Comparison of ENCODE assay signal across 1 cellular context in the genomic region with DNA sequence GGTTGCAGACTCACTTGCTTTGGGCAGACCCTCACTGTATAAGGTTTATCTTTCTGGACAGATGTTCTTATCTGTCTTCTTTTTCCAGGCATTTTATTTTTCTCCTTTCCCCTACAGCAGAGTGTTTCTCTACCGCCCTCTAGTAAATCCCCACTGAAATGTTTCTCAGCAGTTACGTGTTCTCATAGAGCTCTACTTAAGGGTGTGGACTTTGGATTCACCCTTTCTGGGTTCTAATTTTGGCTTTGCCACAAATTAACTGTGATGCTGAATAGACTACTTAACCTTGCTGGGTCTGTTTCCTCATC.
TF ChIP-seq lines count a peak whose summit lies in the region.

No MANE protein-coding gene starts in this region.

TF ChIP-seq in HepG2, 621 proteins besides CTCF, POLR2A, EP300 and RAD21 (continues in another document):
- TF ChIP-seq ZNF776 (CRISPR knock-in tag; IDR thresholded peaks at IDR 0.05) (no peak), ZNF619 (CRISPR knock-in tag; IDR thresholded peaks at IDR 0.05) (no peak), SMC3 (IDR thresholded peaks at IDR 0.05; ENCODE audit: low read length) (peak; percentile 44; the same call in 1 of the 2 replicates), CREM (IDR thresholded peaks at IDR 0.05) (0 out of 2 replicates have a peak, but pooled peaks have one; percentile 18), CREM (CRISPR knock-in tag; IDR thresholded peaks at IDR 0.05) (no peak), TRIM24 (CRISPR knock-in tag; IDR thresholded peaks at IDR 0.05) (no peak), ZFAT (CRISPR knock-in tag; conservative IDR thresholded peaks at IDR 0.05) (no peak), STAG1 (CRISPR knock-in tag; IDR thresholded peaks at IDR 0.05) (peak; percentile 72), TBX3 (IDR thresholded peaks at IDR 0.05; ENCODE audit: borderline replicate concordance) (no peak), SMYD3 (CRISPR knock-in tag; IDR thresholded peaks at IDR 0.05) (no peak), ZNF777 (CRISPR knock-in tag; IDR thresholded peaks at IDR 0.05) (no peak), THAP11 (CRISPR knock-in tag; IDR thresholded peaks at IDR 0.05) (peak; percentile 51), SAP130 (CRISPR knock-in tag; IDR thresholded peaks at IDR 0.05; ENCODE audit: low read depth) (peak; percentile 51), ZFP90 (CRISPR knock-in tag; IDR thresholded peaks at IDR 0.05; ENCODE audit: borderline replicate concordance) (no peak), ZSCAN25 (CRISPR knock-in tag; IDR thresholded peaks at IDR 0.05) (no peak), HNRNPLL (IDR thresholded peaks at IDR 0.05; ENCODE audit: low read depth, low read length, poor library complexity, severe bottlenecking) (no peak), ZNF614 (CRISPR knock-in tag; IDR thresholded peaks at IDR 0.05; ENCODE audit: borderline replicate concordance) (peak; percentile 91; the same call in 1 of the 2 replicates), PCBP1 (IDR thresholded peaks at IDR 0.05; ENCODE audit: borderline replicate concordance, low read depth, low read length) (no peak), ZNF543 (CRISPR knock-in tag; IDR thresholded peaks at IDR 0.05) (no peak), NCOR1 (IDR thresholded peaks at IDR 0.05; ENCODE audit: borderline replicate concordance, low read length) (0 out of 2 replicates have a peak, but pooled peaks have one; percentile 21), ZNF878 (CRISPR knock-in tag; IDR thresholded peaks at IDR 0.05) (no peak)
- TF ChIP-seq, protein P1, sequence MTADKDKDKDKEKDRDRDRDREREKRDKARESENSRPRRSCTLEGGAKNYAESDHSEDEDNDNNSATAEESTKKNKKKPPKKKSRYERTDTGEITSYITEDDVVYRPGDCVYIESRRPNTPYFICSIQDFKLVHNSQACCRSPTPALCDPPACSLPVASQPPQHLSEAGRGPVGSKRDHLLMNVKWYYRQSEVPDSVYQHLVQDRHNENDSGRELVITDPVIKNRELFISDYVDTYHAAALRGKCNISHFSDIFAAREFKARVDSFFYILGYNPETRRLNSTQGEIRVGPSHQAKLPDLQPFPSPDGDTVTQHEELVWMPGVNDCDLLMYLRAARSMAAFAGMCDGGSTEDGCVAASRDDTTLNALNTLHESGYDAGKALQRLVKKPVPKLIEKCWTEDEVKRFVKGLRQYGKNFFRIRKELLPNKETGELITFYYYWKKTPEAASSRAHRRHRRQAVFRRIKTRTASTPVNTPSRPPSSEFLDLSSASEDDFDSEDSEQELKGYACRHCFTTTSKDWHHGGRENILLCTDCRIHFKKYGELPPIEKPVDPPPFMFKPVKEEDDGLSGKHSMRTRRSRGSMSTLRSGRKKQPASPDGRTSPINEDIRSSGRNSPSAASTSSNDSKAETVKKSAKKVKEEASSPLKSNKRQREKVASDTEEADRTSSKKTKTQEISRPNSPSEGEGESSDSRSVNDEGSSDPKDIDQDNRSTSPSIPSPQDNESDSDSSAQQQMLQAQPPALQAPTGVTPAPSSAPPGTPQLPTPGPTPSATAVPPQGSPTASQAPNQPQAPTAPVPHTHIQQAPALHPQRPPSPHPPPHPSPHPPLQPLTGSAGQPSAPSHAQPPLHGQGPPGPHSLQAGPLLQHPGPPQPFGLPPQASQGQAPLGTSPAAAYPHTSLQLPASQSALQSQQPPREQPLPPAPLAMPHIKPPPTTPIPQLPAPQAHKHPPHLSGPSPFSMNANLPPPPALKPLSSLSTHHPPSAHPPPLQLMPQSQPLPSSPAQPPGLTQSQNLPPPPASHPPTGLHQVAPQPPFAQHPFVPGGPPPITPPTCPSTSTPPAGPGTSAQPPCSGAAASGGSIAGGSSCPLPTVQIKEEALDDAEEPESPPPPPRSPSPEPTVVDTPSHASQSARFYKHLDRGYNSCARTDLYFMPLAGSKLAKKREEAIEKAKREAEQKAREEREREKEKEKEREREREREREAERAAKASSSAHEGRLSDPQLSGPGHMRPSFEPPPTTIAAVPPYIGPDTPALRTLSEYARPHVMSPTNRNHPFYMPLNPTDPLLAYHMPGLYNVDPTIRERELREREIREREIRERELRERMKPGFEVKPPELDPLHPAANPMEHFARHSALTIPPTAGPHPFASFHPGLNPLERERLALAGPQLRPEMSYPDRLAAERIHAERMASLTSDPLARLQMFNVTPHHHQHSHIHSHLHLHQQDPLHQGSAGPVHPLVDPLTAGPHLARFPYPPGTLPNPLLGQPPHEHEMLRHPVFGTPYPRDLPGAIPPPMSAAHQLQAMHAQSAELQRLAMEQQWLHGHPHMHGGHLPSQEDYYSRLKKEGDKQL (CRISPR knock-in tag; IDR thresholded peaks at IDR 0.05; ENCODE audit: low read depth): no peak
- TF ChIP-seq, protein P2, sequence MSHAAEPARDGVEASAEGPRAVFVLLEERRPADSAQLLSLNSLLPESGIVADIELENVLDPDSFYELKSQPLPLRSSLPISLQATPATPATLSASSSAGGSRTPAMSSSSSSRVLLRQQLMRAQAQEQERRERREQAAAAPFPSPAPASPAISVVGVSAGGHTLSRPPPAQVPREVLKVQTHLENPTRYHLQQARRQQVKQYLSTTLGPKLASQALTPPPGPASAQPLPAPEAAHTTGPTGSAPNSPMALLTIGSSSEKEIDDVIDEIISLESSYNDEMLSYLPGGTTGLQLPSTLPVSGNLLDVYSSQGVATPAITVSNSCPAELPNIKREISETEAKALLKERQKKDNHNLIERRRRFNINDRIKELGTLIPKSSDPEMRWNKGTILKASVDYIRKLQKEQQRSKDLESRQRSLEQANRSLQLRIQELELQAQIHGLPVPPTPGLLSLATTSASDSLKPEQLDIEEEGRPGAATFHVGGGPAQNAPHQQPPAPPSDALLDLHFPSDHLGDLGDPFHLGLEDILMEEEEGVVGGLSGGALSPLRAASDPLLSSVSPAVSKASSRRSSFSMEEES (CRISPR knock-in tag; IDR thresholded peaks at IDR 0.05): no peak
- TF ChIP-seq, protein P3, sequence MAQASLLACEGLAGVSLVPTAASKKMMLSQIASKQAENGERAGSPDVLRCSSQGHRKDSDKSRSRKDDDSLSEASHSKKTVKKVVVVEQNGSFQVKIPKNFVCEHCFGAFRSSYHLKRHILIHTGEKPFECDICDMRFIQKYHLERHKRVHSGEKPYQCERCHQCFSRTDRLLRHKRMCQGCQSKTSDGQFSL (CRISPR knock-in tag; IDR thresholded peaks at IDR 0.05): no peak
- TF ChIP-seq, protein P4, sequence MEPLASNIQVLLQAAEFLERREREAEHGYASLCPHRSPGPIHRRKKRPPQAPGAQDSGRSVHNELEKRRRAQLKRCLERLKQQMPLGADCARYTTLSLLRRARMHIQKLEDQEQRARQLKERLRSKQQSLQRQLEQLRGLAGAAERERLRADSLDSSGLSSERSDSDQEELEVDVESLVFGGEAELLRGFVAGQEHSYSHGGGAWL (CRISPR knock-in tag; IDR thresholded peaks at IDR 0.05): no peak
- TF ChIP-seq, protein P5, sequence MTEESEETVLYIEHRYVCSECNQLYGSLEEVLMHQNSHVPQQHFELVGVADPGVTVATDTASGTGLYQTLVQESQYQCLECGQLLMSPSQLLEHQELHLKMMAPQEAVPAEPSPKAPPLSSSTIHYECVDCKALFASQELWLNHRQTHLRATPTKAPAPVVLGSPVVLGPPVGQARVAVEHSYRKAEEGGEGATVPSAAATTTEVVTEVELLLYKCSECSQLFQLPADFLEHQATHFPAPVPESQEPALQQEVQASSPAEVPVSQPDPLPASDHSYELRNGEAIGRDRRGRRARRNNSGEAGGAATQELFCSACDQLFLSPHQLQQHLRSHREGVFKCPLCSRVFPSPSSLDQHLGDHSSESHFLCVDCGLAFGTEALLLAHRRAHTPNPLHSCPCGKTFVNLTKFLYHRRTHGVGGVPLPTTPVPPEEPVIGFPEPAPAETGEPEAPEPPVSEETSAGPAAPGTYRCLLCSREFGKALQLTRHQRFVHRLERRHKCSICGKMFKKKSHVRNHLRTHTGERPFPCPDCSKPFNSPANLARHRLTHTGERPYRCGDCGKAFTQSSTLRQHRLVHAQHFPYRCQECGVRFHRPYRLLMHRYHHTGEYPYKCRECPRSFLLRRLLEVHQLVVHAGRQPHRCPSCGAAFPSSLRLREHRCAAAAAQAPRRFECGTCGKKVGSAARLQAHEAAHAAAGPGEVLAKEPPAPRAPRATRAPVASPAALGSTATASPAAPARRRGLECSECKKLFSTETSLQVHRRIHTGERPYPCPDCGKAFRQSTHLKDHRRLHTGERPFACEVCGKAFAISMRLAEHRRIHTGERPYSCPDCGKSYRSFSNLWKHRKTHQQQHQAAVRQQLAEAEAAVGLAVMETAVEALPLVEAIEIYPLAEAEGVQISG (CRISPR knock-in tag; IDR thresholded peaks at IDR 0.05): no peak
- TF ChIP-seq, protein P6, sequence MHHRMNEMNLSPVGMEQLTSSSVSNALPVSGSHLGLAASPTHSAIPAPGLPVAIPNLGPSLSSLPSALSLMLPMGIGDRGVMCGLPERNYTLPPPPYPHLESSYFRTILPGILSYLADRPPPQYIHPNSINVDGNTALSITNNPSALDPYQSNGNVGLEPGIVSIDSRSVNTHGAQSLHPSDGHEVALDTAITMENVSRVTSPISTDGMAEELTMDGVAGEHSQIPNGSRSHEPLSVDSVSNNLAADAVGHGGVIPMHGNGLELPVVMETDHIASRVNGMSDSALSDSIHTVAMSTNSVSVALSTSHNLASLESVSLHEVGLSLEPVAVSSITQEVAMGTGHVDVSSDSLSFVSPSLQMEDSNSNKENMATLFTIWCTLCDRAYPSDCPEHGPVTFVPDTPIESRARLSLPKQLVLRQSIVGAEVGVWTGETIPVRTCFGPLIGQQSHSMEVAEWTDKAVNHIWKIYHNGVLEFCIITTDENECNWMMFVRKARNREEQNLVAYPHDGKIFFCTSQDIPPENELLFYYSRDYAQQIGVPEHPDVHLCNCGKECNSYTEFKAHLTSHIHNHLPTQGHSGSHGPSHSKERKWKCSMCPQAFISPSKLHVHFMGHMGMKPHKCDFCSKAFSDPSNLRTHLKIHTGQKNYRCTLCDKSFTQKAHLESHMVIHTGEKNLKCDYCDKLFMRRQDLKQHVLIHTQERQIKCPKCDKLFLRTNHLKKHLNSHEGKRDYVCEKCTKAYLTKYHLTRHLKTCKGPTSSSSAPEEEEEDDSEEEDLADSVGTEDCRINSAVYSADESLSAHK (CRISPR knock-in tag; IDR thresholded peaks at IDR 0.05; ENCODE audit: borderline replicate concordance): no peak
- TF ChIP-seq, protein P7, sequence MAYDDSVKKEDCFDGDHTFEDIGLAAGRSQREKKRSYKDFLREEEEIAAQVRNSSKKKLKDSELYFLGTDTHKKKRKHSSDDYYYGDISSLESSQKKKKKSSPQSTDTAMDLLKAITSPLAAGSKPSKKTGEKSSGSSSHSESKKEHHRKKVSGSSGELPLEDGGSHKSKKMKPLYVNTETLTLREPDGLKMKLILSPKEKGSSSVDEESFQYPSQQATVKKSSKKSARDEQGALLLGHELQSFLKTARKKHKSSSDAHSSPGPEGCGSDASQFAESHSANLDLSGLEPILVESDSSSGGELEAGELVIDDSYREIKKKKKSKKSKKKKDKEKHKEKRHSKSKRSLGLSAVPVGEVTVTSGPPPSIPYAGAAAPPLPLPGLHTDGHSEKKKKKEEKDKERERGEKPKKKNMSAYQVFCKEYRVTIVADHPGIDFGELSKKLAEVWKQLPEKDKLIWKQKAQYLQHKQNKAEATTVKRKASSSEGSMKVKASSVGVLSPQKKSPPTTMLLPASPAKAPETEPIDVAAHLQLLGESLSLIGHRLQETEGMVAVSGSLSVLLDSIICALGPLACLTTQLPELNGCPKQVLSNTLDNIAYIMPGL (CRISPR knock-in tag; IDR thresholded peaks at IDR 0.05; ENCODE audit: borderline replicate concordance in 1 of 2, low read depth in 1 of 2): no peak
- TF ChIP-seq, protein P8, sequence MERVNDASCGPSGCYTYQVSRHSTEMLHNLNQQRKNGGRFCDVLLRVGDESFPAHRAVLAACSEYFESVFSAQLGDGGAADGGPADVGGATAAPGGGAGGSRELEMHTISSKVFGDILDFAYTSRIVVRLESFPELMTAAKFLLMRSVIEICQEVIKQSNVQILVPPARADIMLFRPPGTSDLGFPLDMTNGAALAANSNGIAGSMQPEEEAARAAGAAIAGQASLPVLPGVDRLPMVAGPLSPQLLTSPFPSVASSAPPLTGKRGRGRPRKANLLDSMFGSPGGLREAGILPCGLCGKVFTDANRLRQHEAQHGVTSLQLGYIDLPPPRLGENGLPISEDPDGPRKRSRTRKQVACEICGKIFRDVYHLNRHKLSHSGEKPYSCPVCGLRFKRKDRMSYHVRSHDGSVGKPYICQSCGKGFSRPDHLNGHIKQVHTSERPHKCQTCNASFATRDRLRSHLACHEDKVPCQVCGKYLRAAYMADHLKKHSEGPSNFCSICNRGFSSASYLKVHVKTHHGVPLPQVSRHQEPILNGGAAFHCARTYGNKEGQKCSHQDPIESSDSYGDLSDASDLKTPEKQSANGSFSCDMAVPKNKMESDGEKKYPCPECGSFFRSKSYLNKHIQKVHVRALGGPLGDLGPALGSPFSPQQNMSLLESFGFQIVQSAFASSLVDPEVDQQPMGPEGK (CRISPR knock-in tag; IDR thresholded peaks at IDR 0.05): no peak
- TF ChIP-seq, protein P9, sequence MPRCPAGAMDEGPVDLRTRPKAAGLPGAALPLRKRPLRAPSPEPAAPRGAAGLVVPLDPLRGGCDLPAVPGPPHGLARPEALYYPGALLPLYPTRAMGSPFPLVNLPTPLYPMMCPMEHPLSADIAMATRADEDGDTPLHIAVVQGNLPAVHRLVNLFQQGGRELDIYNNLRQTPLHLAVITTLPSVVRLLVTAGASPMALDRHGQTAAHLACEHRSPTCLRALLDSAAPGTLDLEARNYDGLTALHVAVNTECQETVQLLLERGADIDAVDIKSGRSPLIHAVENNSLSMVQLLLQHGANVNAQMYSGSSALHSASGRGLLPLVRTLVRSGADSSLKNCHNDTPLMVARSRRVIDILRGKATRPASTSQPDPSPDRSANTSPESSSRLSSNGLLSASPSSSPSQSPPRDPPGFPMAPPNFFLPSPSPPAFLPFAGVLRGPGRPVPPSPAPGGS (CRISPR knock-in tag; IDR thresholded peaks at IDR 0.05): no peak
- TF ChIP-seq, protein P10, sequence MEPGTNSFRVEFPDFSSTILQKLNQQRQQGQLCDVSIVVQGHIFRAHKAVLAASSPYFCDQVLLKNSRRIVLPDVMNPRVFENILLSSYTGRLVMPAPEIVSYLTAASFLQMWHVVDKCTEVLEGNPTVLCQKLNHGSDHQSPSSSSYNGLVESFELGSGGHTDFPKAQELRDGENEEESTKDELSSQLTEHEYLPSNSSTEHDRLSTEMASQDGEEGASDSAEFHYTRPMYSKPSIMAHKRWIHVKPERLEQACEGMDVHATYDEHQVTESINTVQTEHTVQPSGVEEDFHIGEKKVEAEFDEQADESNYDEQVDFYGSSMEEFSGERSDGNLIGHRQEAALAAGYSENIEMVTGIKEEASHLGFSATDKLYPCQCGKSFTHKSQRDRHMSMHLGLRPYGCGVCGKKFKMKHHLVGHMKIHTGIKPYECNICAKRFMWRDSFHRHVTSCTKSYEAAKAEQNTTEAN (CRISPR knock-in tag; conservative IDR thresholded peaks at IDR 0.05): no peak
- TF ChIP-seq, protein P11, sequence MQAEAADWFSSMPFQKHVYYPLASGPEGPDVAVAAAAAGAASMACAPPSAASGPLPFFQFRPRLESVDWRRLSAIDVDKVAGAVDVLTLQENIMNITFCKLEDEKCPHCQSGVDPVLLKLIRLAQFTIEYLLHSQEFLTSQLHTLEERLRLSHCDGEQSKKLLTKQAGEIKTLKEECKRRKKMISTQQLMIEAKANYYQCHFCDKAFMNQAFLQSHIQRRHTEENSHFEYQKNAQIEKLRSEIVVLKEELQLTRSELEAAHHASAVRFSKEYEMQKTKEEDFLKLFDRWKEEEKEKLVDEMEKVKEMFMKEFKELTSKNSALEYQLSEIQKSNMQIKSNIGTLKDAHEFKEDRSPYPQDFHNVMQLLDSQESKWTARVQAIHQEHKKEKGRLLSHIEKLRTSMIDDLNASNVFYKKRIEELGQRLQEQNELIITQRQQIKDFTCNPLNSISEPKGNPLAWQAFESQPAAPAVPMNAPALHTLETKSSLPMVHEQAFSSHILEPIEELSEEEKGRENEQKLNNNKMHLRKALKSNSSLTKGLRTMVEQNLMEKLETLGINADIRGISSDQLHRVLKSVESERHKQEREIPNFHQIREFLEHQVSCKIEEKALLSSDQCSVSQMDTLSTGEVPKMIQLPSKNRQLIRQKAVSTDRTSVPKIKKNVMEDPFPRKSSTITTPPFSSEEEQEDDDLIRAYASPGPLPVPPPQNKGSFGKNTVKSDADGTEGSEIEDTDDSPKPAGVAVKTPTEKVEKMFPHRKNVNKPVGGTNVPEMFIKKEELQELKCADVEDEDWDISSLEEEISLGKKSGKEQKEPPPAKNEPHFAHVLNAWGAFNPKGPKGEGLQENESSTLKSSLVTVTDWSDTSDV (CRISPR knock-in tag; IDR thresholded peaks at IDR 0.05): no peak
